ENCODE assay signal across 1 cellular context in genomic region chr19:1284293-1284978, GRCh38.
TF ChIP-seq lines count a peak whose summit lies in the region.

No MANE protein-coding gene starts in this region.

TF ChIP-seq in HepG2, 621 proteins besides CTCF, POLR2A, EP300 and RAD21 (continues in another document):
- TF ChIP-seq HDAC1 (CRISPR knock-in tag; IDR thresholded peaks at IDR 0.05) = no peak; the same call in 1 of the 2 replicates
- TF ChIP-seq ZNF737 (CRISPR knock-in tag; IDR thresholded peaks at IDR 0.05; ENCODE audit: borderline replicate concordance) = no peak
- TF ChIP-seq ELF3 (CRISPR knock-in tag; IDR thresholded peaks at IDR 0.05) = peak; percentile 37; the same call in 1 of the 2 replicates
- TF ChIP-seq PRPF4 (IDR thresholded peaks at IDR 0.05; ENCODE audit: low read depth, low read length, poor library complexity, severe bottlenecking) = no peak
- TF ChIP-seq ZNF776 (CRISPR knock-in tag; IDR thresholded peaks at IDR 0.05) = 0 out of 2 replicates have a peak, but pooled peaks have one; percentile 30
- no peak for TF ChIP-seq HOXA5 (CRISPR knock-in tag; IDR thresholded peaks at IDR 0.05)
- no peak for TF ChIP-seq EED (CRISPR knock-in tag; IDR thresholded peaks at IDR 0.05)
- no peak for TF ChIP-seq ZNF749 (CRISPR knock-in tag; IDR thresholded peaks at IDR 0.05; ENCODE audit: borderline replicate concordance)
- no peak for TF ChIP-seq REPIN1 (CRISPR knock-in tag; IDR thresholded peaks at IDR 0.05; ENCODE audit: borderline replicate concordance, low read depth)
- 0 out of 2 replicates have a peak, but pooled peaks have one; percentile 6 for TF ChIP-seq NR2F2 (IDR thresholded peaks at IDR 0.05; ENCODE audit: borderline replicate concordance, low read depth)
- TF ChIP-seq NFKB2 (CRISPR knock-in tag; IDR thresholded peaks at IDR 0.05; ENCODE audit: borderline replicate concordance) = peak; percentile 61
- TF ChIP-seq PAX8 (CRISPR knock-in tag; IDR thresholded peaks at IDR 0.05; ENCODE audit: borderline replicate concordance) = no peak
- no peak for TF ChIP-seq ZNF616 (CRISPR knock-in tag; IDR thresholded peaks at IDR 0.05; ENCODE audit: low read depth)
- no peak for TF ChIP-seq YEATS2 (CRISPR knock-in tag; IDR thresholded peaks at IDR 0.05; ENCODE audit: borderline replicate concordance)
- TF ChIP-seq GFI1 (CRISPR knock-in tag; IDR thresholded peaks at IDR 0.05; ENCODE audit: borderline replicate concordance) = peak; percentile 45; the same call in 1 of the 2 replicates
- no peak for TF ChIP-seq TCF7L2 (IDR thresholded peaks at IDR 0.05; ENCODE audit: low read depth, low read length)
- TF ChIP-seq ARNTL (CRISPR knock-in tag; IDR thresholded peaks at IDR 0.05) = peak; percentile 40; the same call in 1 of the 2 replicates
- no peak for TF ChIP-seq ZSCAN5A (CRISPR knock-in tag; IDR thresholded peaks at IDR 0.05; ENCODE audit: borderline replicate concordance)
- no peak for TF ChIP-seq RBM22 (optimal IDR thresholded peaks at IDR 0.05; ENCODE audit: low read length)
- no peak for TF ChIP-seq ZNF121 (CRISPR knock-in tag; IDR thresholded peaks at IDR 0.05)
- TF ChIP-seq RERE (CRISPR knock-in tag; IDR thresholded peaks at IDR 0.05; ENCODE audit: low read depth) = no peak
- TF ChIP-seq REST (IDR thresholded peaks at IDR 0.05; ENCODE audit: borderline replicate concordance in 1 of 2, low read depth in 1 of 2, low read length in 2 of 2) = no peak
- no peak for TF ChIP-seq GMEB2 (CRISPR knock-in tag; IDR thresholded peaks at IDR 0.05; ENCODE audit: low read depth)
- peak; percentile 10; the same call in 1 of the 2 replicates for TF ChIP-seq ZFP41 (CRISPR knock-in tag; IDR thresholded peaks at IDR 0.05; ENCODE audit: borderline replicate concordance)
- no peak for TF ChIP-seq ZNF296 (CRISPR knock-in tag; conservative IDR thresholded peaks at IDR 0.05)
- TF ChIP-seq ZSCAN25 (CRISPR knock-in tag; IDR thresholded peaks at IDR 0.05) = no peak
- no peak for TF ChIP-seq ZNF784 (CRISPR knock-in tag; IDR thresholded peaks at IDR 0.05; ENCODE audit: borderline replicate concordance)
- TF ChIP-seq ATF1 (CRISPR knock-in tag; IDR thresholded peaks at IDR 0.05) = no peak
- no peak for TF ChIP-seq ZNF713 (CRISPR knock-in tag; IDR thresholded peaks at IDR 0.05)
- no peak for TF ChIP-seq NKX3-1 (CRISPR knock-in tag; IDR thresholded peaks at IDR 0.05)
- TF ChIP-seq SATB2 (CRISPR knock-in tag; IDR thresholded peaks at IDR 0.05) = no peak
- peak; percentile 2; the same call in 1 of the 2 replicates for TF ChIP-seq STAG1 (CRISPR knock-in tag; IDR thresholded peaks at IDR 0.05)
- no peak; the same call in 1 of the 2 replicates for TF ChIP-seq KDM5B (CRISPR knock-in tag; IDR thresholded peaks at IDR 0.05; ENCODE audit: borderline replicate concordance)
- TF ChIP-seq ONECUT2 (CRISPR knock-in tag; IDR thresholded peaks at IDR 0.05) = no peak
- no peak for TF ChIP-seq GLMP (CRISPR knock-in tag; IDR thresholded peaks at IDR 0.05; ENCODE audit: borderline replicate concordance)
- no peak for TF ChIP-seq ASH2L (IDR thresholded peaks at IDR 0.05; ENCODE audit: insufficient read length, low read depth, low read length)
- TF ChIP-seq TARDBP (CRISPR knock-in tag; IDR thresholded peaks at IDR 0.05) = no peak; the same call in 1 of the 2 replicates
- 0 out of 2 replicates have a peak, but pooled peaks have one; percentile 33 for TF ChIP-seq POLR2AphosphoS5 (IDR thresholded peaks at IDR 0.05; ENCODE audit: low read depth, low read length)
- peak; percentile 59 for TF ChIP-seq NR2F6 (IDR thresholded peaks at IDR 0.05)
- TF ChIP-seq NR2F6 (CRISPR knock-in tag; IDR thresholded peaks at IDR 0.05) = peak; percentile 32; the same call in 1 of the 2 replicates
- TF ChIP-seq ZNF788 (CRISPR knock-in tag; IDR thresholded peaks at IDR 0.05; ENCODE audit: borderline replicate concordance) = no peak
- TF ChIP-seq HMG20A (CRISPR knock-in tag; IDR thresholded peaks at IDR 0.05; ENCODE audit: borderline replicate concordance) = no peak
- peak; percentile 75; the same call in 1 of the 2 replicates for TF ChIP-seq MYC (CRISPR knock-in tag; IDR thresholded peaks at IDR 0.05; ENCODE audit: borderline replicate concordance)
- TF ChIP-seq NR1H2 (CRISPR knock-in tag; IDR thresholded peaks at IDR 0.05; ENCODE audit: borderline replicate concordance, low read depth) = no peak
- peak; percentile 72 for TF ChIP-seq HNF4A (CRISPR knock-in tag; IDR thresholded peaks at IDR 0.05)
- TF ChIP-seq HOXA9 (CRISPR knock-in tag; IDR thresholded peaks at IDR 0.05; ENCODE audit: borderline replicate concordance) = no peak
- no peak for TF ChIP-seq ZMYM3 (CRISPR knock-in tag; IDR thresholded peaks at IDR 0.05)
